Comparison of ENCODE assay signal across 8 cellular contexts in genomic region chr6:132400641-132401119, GRCh38. TPM values are rescaled to one million over a fixed set of nuclear protein-coding genes. Genes with fewer than 3 reads are reported as not detected.
DNase-seq lines count a peak whose midpoint lies in the region; ATAC-seq and TF ChIP-seq lines count a peak whose summit lies in the region.

No MANE protein-coding gene starts in this region.

- no TSS peak for BruUV-seq in Calu3 (replicated peaks; lab: Mats Ljungman, UMichigan)

- H3K9me3 Mint-ChIP-seq in Calu3 (ENCODE audit: low read depth, unreplicated experiment): no peaks in the 10 kb centered on the region

- H3K4me3 ChIP-seq in dorsolateral prefrontal cortex (peak overlapping the region; percentile 41 to 83 (median 70)), mucosa of stomach (ENCODE audit: low read length) (no peak overlapping the region)

- ATAC-seq in HG03521 (IDR thresholded peaks at IDR 0.05; ENCODE audit: unreplicated experiment): peak; percentile 11
- ATAC-seq in HG03469 (IDR thresholded peaks at IDR 0.05; ENCODE audit: unreplicated experiment): no peak

- H3K27me3 ChIP-seq in dorsolateral prefrontal cortex: peaks cover 0 to 28% (median 5%) of the 10 kb centered on the region in 45 donors
- peaks cover 42% of the 10 kb centered on the region for H3K27me3 ChIP-seq in mucosa of stomach (ENCODE audit: control insufficient read depth, insufficient read depth, low read length)

- H3K27ac ChIP-seq in dorsolateral prefrontal cortex (peak overlapping the region in 7 of 59 donors; percentile 10 to 71 (median 33)), substantia nigra (ENCODE audit: low read depth, low read length, poor library complexity, severe bottlenecking) (no peak overlapping the region)

- peaks cover 17% of the 10 kb centered on the region for H3K36me3 Mint-ChIP-seq in Calu3 (ENCODE audit: insufficient read depth, unreplicated experiment)

- H3K4me1 Mint-ChIP-seq in Calu3 (ENCODE audit: low read depth, unreplicated experiment): peaks cover 17% of the 10 kb centered on the region

- no peaks in the 10 kb centered on the region for H3K4me1 ChIP-seq in mucosa of stomach (ENCODE audit: control insufficient read depth, insufficient read depth, low read length)

- peak overlapping the region; percentile 69 for H3K4me3 Mint-ChIP-seq in Calu3 (ENCODE audit: low read depth, unreplicated experiment)

- peak overlapping the region; percentile 5 for H3K9ac ChIP-seq in mucosa of stomach (ENCODE audit: low read length)

- TF ChIP-seq CTCF in Calu3 (IDR thresholded peaks at IDR 0.05; ENCODE audit: unreplicated experiment) (no peak), dorsolateral prefrontal cortex (IDR thresholded peaks at IDR 0.05 in 54 of 56, conservative IDR thresholded peaks at IDR 0.05 in 2 of 56; ENCODE audit: low read depth in 1 of 56, partially characterized antibody in 56 of 56) (no peak)

- no peak overlapping the region for H3K27ac Mint-ChIP-seq in Calu3 (ENCODE audit: unreplicated experiment)

- no peaks in the 10 kb centered on the region for H3K36me3 ChIP-seq in mucosa of stomach (ENCODE audit: control insufficient read depth, insufficient read depth, low read length)

- intact Hi-C loops in Calu3 (cut with micrococcal nuclease; ENCODE audit: unreplicated experiment) (no loop called here), dorsolateral prefrontal cortex (cut with DNase I) (no loop called here)

- peaks cover 23% of the 10 kb centered on the region for H3K27me3 Mint-ChIP-seq in Calu3 (ENCODE audit: unreplicated experiment)

- CTCF ChIA-PET in Calu3 (lab: Charles Lee): interaction anchor here (1.2 kb wide), 1 partner anchor 10 kb away, joined by 6 read pairs; no protein-coding TSS in a partner anchor

- no peaks in the 10 kb centered on the region for H3K9me3 ChIP-seq in mucosa of stomach (ENCODE audit: control insufficient read depth, low read length)

- DNase-seq in Calu3 (peak; percentile 24), dorsolateral prefrontal cortex (no peak), substantia nigra (lab: John Stamatoyannopoulos, UW) (no peak), NCI-H2196 (lab: John Stamatoyannopoulos, UW; ENCODE audit: unreplicated experiment) (no peak)
- DNase-seq in stimulated activated naive CD4-positive, alpha-beta T cell (lab: John Stamatoyannopoulos, UW): no peak

RNA-seq across cellular contexts. Expression of gene MOXD1, which starts 0.6 kb away (rescaled TPM):
- total RNA-seq in Calu3 (2022): 13.2 and 13.6 TPM in 2 replicates
- 10 to 100 TPM in 112 of 120 experiments, 1 to 10 TPM in 8; 5.1 to 40.2 (median 16.8) TPM for total RNA-seq in dorsolateral prefrontal cortex
